ENCODE assay signal across 19 cellular contexts in the genomic region with DNA sequence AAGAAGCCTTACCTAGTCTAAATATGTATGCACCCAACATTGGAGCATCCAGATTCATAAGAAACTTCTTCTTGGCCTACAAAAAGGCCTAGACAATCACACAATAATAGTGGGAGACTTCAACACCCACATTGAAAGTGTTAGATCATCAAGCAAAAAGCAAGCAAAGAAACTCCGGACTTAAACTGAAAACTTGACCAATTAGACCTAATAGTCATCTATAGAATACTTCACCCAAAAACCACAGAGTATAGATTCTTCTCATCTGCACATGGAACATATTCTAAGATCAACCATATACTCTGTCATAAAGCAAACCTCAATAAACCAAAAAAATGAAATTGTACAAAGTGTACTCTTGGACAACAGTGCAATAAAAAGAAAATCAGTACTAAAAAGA. TPM values are rescaled to one million over a fixed set of nuclear protein-coding genes. Genes with fewer than 3 reads are reported as not detected.
DNase-seq lines count a peak whose midpoint lies in the region; ATAC-seq, FAIRE-seq and TF ChIP-seq lines count a peak whose summit lies in the region.
"Had no signal": no experiment of that assay in that cellular context is flagged by ENCODE, and none has a peak within 500 bp of the region (broad histone marks: within the 10 kb centered on the region; RNA-seq: fewer than 3 reads in every experiment).

No MANE protein-coding gene starts in this region.

- H3K27ac Mint-ChIP-seq in T-helper 17 cell: no peak overlapping the region
- H3K27ac Mint-ChIP-seq: CD8-positive, alpha-beta memory T cell; H9; IgD-negative memory B cell had no signal

- TF ChIP-seq CTCF in GM06990 (IDR thresholded peaks at IDR 0.05; ENCODE audit: insufficient read depth, low read length, poor library complexity, severe bottlenecking): no peak

- H3K4me3 Mint-ChIP-seq in T-helper 17 cell: peak overlapping the region; percentile 25
- H3K4me3 Mint-ChIP-seq: CD8-positive, alpha-beta memory T cell; H9; IgD-negative memory B cell had no signal

- H3K27me3 ChIP-seq in GM06990 (replicated peaks; ENCODE audit: control insufficient read depth, insufficient read depth, low read length): no peaks in the 10 kb centered on the region
- H3K27me3 ChIP-seq: BLaER1 had no signal

- no peak for TF ChIP-seq POLR2A in GM12892 (IDR thresholded peaks at IDR 0.05; ENCODE audit: low read depth, low read length)

- H3K36me3 ChIP-seq in GM06990 (ENCODE audit: control insufficient read depth, insufficient read depth, low read length): no peaks in the 10 kb centered on the region
- H3K36me3 ChIP-seq: BLaER1 had no signal

- H3K9me3 ChIP-seq in T-helper 17 cell (ENCODE audit: control insufficient read depth, low read length, poor library complexity, severe bottlenecking): no peaks in the 10 kb centered on the region
- H3K9me3 ChIP-seq: BLaER1, Caco-2 had no signal

- peak; percentile 26 for DNase-seq in GM06990 (ENCODE audit: extremely low read depth, insufficient read length)
- DNase-seq in GM12892 (ENCODE audit: insufficient read length): no peak
- no peak for DNase-seq in T-helper 17 cell
- DNase-seq in SHP77 treated with DMSO at 0.1 percent for 48 hours (lab: John Stamatoyannopoulos, UW): no peak
- DNase-seq in NCI-H1092 (lab: John Stamatoyannopoulos, UW): no peak
- DNase-seq in DMS79 treated with DMSO at 0.1 percent for 48 hours (lab: John Stamatoyannopoulos, UW): no peak
- DNase-seq: 8988T; AML-193; Caco-2; CD8-positive, alpha-beta memory T cell; GOT3; H9; KG1 had no signal

- peaks cover 2% of the 10 kb centered on the region for H3K36me3 Mint-ChIP-seq in T-helper 17 cell (ENCODE audit: low read depth)
- H3K36me3 Mint-ChIP-seq: CD8-positive, alpha-beta memory T cell; IgD-negative memory B cell had no signal

- peak; percentile 34 for ATAC-seq in GM21717 (IDR thresholded peaks at IDR 0.05; ENCODE audit: unreplicated experiment)
- ATAC-seq in T-helper 17 cell: no peak
- ATAC-seq in HG03039 (IDR thresholded peaks at IDR 0.05; ENCODE audit: unreplicated experiment): no peak

- peaks cover 77% of the 10 kb centered on the region for H3K27me3 Mint-ChIP-seq in T-helper 17 cell

- no peak overlapping the region for H3K4me3 ChIP-seq in GM06990 (replicated peaks; ENCODE audit: low read depth, low read length)
- H3K4me3 ChIP-seq: BLaER1 had no signal

- FAIRE-seq in GM12892 (lab: Jason Lieb, UNC): peak; percentile 27

- H3K4me1 Mint-ChIP-seq in T-helper 17 cell: peaks cover 6% of the 10 kb centered on the region
- H3K4me1 Mint-ChIP-seq: IgD-negative memory B cell had no signal

RNA-seq across cellular contexts. Expression of a gene that starts 22.3 kb away (rescaled TPM):
- not detected for polyA plus RNA-seq in GM12892 (2012; ENCODE audit: missing spikeins)
- total RNA-seq in T-helper 17 cell: not detected
- total RNA-seq: Caco-2; CD8-positive, alpha-beta memory T cell; H9; HT1080; LHCN-M2 had no signal
- polyA plus RNA-seq: CD8-positive, alpha-beta memory T cell; IgD-negative memory B cell had no signal

RNA-seq across cellular contexts. Expression of a gene that starts 49.0 kb away (rescaled TPM):
- not detected for polyA plus RNA-seq in GM12892 (2012; ENCODE audit: missing spikeins)
- not detected for total RNA-seq in T-helper 17 cell
- total RNA-seq: Caco-2; CD8-positive, alpha-beta memory T cell; H9; HT1080; LHCN-M2 had no signal
- polyA plus RNA-seq: CD8-positive, alpha-beta memory T cell; IgD-negative memory B cell had no signal

RNA-seq across cellular contexts. Expression of a gene that starts 59.1 kb away (rescaled TPM):
- not detected for polyA plus RNA-seq in GM12892 (2012; ENCODE audit: missing spikeins)
- not detected for total RNA-seq in T-helper 17 cell
- total RNA-seq: Caco-2; CD8-positive, alpha-beta memory T cell; H9; HT1080; LHCN-M2 had no signal
- polyA plus RNA-seq: CD8-positive, alpha-beta memory T cell; IgD-negative memory B cell had no signal
